ENCODE assay signal across 25 cellular contexts in the genomic region with DNA sequence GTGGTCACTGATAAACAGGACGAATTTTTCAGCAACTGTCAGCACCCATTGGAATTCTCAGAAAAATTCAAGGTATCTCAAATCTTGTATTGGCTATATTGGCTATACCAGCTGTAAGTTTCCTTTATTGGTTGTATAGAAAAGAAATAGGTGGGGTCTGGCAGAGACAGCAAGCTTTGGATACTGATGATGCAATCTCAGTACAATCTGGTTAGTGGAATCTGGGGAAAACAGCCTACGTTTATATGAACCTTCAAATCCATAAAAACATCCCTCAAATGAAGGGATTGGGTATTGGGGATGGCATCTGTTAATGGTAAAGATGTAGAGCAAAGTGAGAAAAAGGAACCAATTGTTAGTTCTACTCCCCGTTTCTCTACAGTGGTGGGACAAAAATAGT.
"Had no signal": no experiment of that assay in that cellular context is flagged by ENCODE, and none has a peak within 500 bp of the region (broad histone marks: within the 10 kb centered on the region; RNA-seq: fewer than 3 reads in every experiment).

No MANE protein-coding gene starts in this region.

- H3K36me3 Mint-ChIP-seq: immature natural killer cell; mesothelial cell of epicardium; natural killer cell; stimulated activated effector memory CD8-positive, alpha-beta T cell treated with anti-CD3 and anti-CD28 coated beads, Interleukin-12 subunit alpha, Interleukin-12 subunit beta, amount 100 ng/mL, for 72 hours had no signal

- H3K4me3 ChIP-seq: left ventricle myocardium inferior, lung, ovary, right atrium auricular region, skin epidermis, spleen, suprapubic skin, thoracic aorta, tibial artery, uterus had no signal

- H3K4me1 Mint-ChIP-seq: immature natural killer cell; natural killer cell; nephron progenitor cell; stimulated activated effector memory CD8-positive, alpha-beta T cell treated with anti-CD3 and anti-CD28 coated beads, Interleukin-12 subunit alpha, Interleukin-12 subunit beta, amount 100 ng/mL, for 72 hours had no signal

- H3K9me3 Mint-ChIP-seq: mesothelial cell of epicardium; natural killer cell; stimulated activated effector memory CD8-positive, alpha-beta T cell treated with anti-CD3 and anti-CD28 coated beads, Interleukin-12 subunit alpha, Interleukin-12 subunit beta, amount 100 ng/mL, for 72 hours; stimulated activated naive CD8-positive, alpha-beta T cell treated with anti-CD3 and anti-CD28 coated beads, Interleukin-15, Interleukin-2, amounts not matched to agents 100 ng/mL and 50 ng/mL, for 24 hours had no signal

- H3K27me3 ChIP-seq: ovary, right atrium auricular region, suprapubic skin, tibial artery had no signal

- H3K27ac ChIP-seq: left ventricle myocardium inferior, ovary, right atrium auricular region, skin epidermis, spleen, suprapubic skin, thoracic aorta, tibial artery, uterus had no signal

- H3K27me3 Mint-ChIP-seq: stimulated activated naive CD8-positive, alpha-beta T cell treated with anti-CD3 and anti-CD28 coated beads, Interleukin-15, Interleukin-2, amounts not matched to agents 100 ng/mL and 50 ng/mL, for 24 hours had no signal

- H3K4me3 Mint-ChIP-seq: immature natural killer cell; mesothelial cell of epicardium; naive B cell; natural killer cell; nephron progenitor cell; stimulated activated effector memory CD8-positive, alpha-beta T cell treated with anti-CD3 and anti-CD28 coated beads, Interleukin-12 subunit alpha, Interleukin-12 subunit beta, amount 100 ng/mL, for 72 hours; stimulated activated naive CD8-positive, alpha-beta T cell treated with anti-CD3 and anti-CD28 coated beads, Interleukin-15, Interleukin-2, amounts not matched to agents 100 ng/mL and 50 ng/mL, for 24 hours had no signal

- H3K36me3 ChIP-seq: left ventricle myocardium inferior, ovary, right atrium auricular region, spleen, suprapubic skin, thoracic aorta, tibial artery, uterus had no signal

- H3K27ac Mint-ChIP-seq: immature natural killer cell; mesothelial cell of epicardium; naive B cell; natural killer cell; nephron progenitor cell; progenitor cell of endocrine pancreas; stimulated activated effector memory CD8-positive, alpha-beta T cell treated with anti-CD3 and anti-CD28 coated beads, Interleukin-12 subunit alpha, Interleukin-12 subunit beta, amount 100 ng/mL, for 72 hours; stimulated activated naive CD8-positive, alpha-beta T cell treated with anti-CD3 and anti-CD28 coated beads, Interleukin-15, Interleukin-2, amounts not matched to agents 100 ng/mL and 50 ng/mL, for 24 hours had no signal

- H3K4me1 ChIP-seq: left ventricle myocardium inferior, right atrium auricular region, spleen, suprapubic skin, tibial artery, uterus had no signal

- ATAC-seq: natural killer cell; sciatic nerve; stimulated activated effector memory CD8-positive, alpha-beta T cell treated with anti-CD3 and anti-CD28 coated beads, Interleukin-12 subunit alpha, Interleukin-12 subunit beta, amount 100 ng/mL, for 72 hours had no signal

- FAIRE-seq: kidney had no signal

- DNase-seq: hypothalamus; immature natural killer cell; kidney; left ventricle myocardium inferior; mesendoderm; naive B cell; natural killer cell; nephron progenitor cell; ovary; spleen; stimulated activated CD4-positive, alpha-beta T cell treated with anti-CD3 and anti-CD28 coated beads, Interleukin-4, amount 100 ng/mL, for 24 hours; stimulated activated naive CD4-positive, alpha-beta T cell; tibial artery; trophoblast cell; uterus had no signal

- H3K9me3 ChIP-seq: left ventricle myocardium inferior, ovary, right atrium auricular region, spleen, suprapubic skin, thoracic aorta, tibial artery, uterus had no signal
